ENCODE assay signal across 19 cellular contexts in the genomic region with DNA sequence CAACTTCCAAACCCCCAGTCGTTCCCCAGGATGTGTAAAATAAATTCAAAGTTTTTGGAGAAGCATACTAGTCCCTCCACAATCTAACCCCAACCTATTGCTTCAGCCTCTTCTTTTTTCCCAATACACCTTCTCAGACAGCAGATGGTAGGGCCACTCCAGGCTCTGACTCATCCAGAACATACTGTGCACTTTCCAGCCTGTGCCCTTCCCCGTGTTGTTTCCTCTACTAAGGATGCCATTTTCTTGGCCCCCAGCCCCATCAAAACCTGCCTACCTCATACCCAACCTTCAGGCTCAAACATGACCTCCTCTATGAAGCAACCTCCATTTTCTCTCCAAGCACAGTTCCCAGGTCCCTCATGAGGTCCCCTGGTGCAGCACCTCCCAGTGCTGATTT.
DNase-seq lines count a peak whose midpoint lies in the region; ATAC-seq and TF ChIP-seq lines count a peak whose summit lies in the region.
"Had no signal": no experiment of that assay in that cellular context is flagged by ENCODE, and none has a peak within 500 bp of the region (broad histone marks: within the 10 kb centered on the region; RNA-seq: fewer than 3 reads in every experiment).

No MANE protein-coding gene starts in this region.

- CTCF ChIA-PET in activated CD8-positive, alpha-beta T cell treated with anti-CD3 and anti-CD28 coated beads, Interleukin-2, amount 10 ng/mL, durations not matched to agents 7 days and 5 days (lab: Charles Lee), result no interaction called here
- CTCF ChIA-PET in activated CD8-positive, alpha-beta T cell treated with anti-CD3 and anti-CD28 coated beads for 36 hours (lab: Charles Lee), result no interaction called here

- H3K36me3 Mint-ChIP-seq in activated CD8-positive, alpha-beta T cell treated with anti-CD3 and anti-CD28 coated beads, Interleukin-2, amount 10 ng/mL, durations not matched to agents 7 days and 5 days (ENCODE audit: low read depth), result no peaks in the 10 kb centered on the region
- no peaks in the 10 kb centered on the region for H3K36me3 Mint-ChIP-seq in activated CD8-positive, alpha-beta T cell treated with anti-CD3 and anti-CD28 coated beads for 36 hours (ENCODE audit: low read depth)
- H3K36me3 Mint-ChIP-seq: CD4-positive, CD25-positive, alpha-beta regulatory T cell; CD8-positive, alpha-beta memory T cell; IgD-negative memory B cell had no signal

- H3K9ac ChIP-seq in smooth muscle cell (ENCODE audit: low read depth), result no peak overlapping the region

- no peak overlapping the region for H3K4me3 Mint-ChIP-seq in activated CD8-positive, alpha-beta T cell treated with anti-CD3 and anti-CD28 coated beads, Interleukin-2, amount 10 ng/mL, durations not matched to agents 7 days and 5 days
- no peak overlapping the region for H3K4me3 Mint-ChIP-seq in activated CD8-positive, alpha-beta T cell treated with anti-CD3 and anti-CD28 coated beads for 36 hours
- H3K4me3 Mint-ChIP-seq: CD4-positive, CD25-positive, alpha-beta regulatory T cell; CD8-positive, alpha-beta memory T cell; H9 had no signal

- H3K79me2 ChIP-seq in smooth muscle cell (ENCODE audit: low read depth), result no peaks in the 10 kb centered on the region

- H3K4me1 ChIP-seq in SJCRH30 (peaks cover 51% of the 10 kb centered on the region), smooth muscle cell (ENCODE audit: low read depth) (no peaks in the 10 kb centered on the region)
- H3K4me1 ChIP-seq: BE2C had no signal

- DNase-seq in activated CD8-positive, alpha-beta T cell treated with anti-CD3 and anti-CD28 coated beads, Interleukin-2, amount 10 ng/mL, durations not matched to agents 7 days and 5 days, result no peak
- DNase-seq in activated CD8-positive, alpha-beta T cell treated with anti-CD3 and anti-CD28 coated beads for 36 hours, result no peak
- peak; percentile 72 for DNase-seq in NCI-H446 treated with DMSO at 0.1 percent for 48 hours (lab: John Stamatoyannopoulos, UW)
- DNase-seq in SJCRH30, result no peak
- no peak for DNase-seq in smooth muscle cell (lab: John Stamatoyannopoulos, UW; ENCODE audit: unreplicated experiment)
- DNase-seq: ACHN; BE2C; C1 segment of cervical spinal cord; CD4-positive, CD25-positive, alpha-beta regulatory T cell; CD8-positive, alpha-beta memory T cell; COR-L47; DMS 273 treated with DMSO at 0.1 percent for 48 hours; DMS79; GDM1; H9 had no signal

- POLR2A ChIA-PET in activated CD8-positive, alpha-beta T cell treated with anti-CD3 and anti-CD28 coated beads, Interleukin-2, amount 10 ng/mL, durations not matched to agents 7 days and 5 days (lab: Charles Lee), result no interaction called here
- POLR2A ChIA-PET in activated CD8-positive, alpha-beta T cell treated with anti-CD3 and anti-CD28 coated beads for 36 hours (lab: Charles Lee), result interaction anchor here (1.0 kb wide), 1 partner anchor 16 kb away, joined by 3 read pairs; no protein-coding TSS in a partner anchor

- no peak overlapping the region for H2AFZ ChIP-seq in smooth muscle cell (ENCODE audit: low read depth)

- H3F3A ChIP-seq in smooth muscle cell (ENCODE audit: low read depth), result no peaks in the 10 kb centered on the region

- H3K9me3 ChIP-seq in SJCRH30 (replicated peaks), result peaks cover 3% of the 10 kb centered on the region; the same call in 1 of the 2 replicates
- no peaks in the 10 kb centered on the region for H3K9me3 ChIP-seq in smooth muscle cell (replicated peaks; ENCODE audit: low read depth)
- H3K9me3 ChIP-seq: BE2C had no signal

- H4K20me1 ChIP-seq in smooth muscle cell (ENCODE audit: low read depth), result no peaks in the 10 kb centered on the region

- H3K9me3 Mint-ChIP-seq in activated CD8-positive, alpha-beta T cell treated with anti-CD3 and anti-CD28 coated beads, Interleukin-2, amount 10 ng/mL, durations not matched to agents 7 days and 5 days (ENCODE audit: insufficient read depth), result no peaks in the 10 kb centered on the region
- no peaks in the 10 kb centered on the region for H3K9me3 Mint-ChIP-seq in activated CD8-positive, alpha-beta T cell treated with anti-CD3 and anti-CD28 coated beads for 36 hours
- H3K9me3 Mint-ChIP-seq: CD4-positive, CD25-positive, alpha-beta regulatory T cell; CD8-positive, alpha-beta memory T cell; H9; IgD-negative memory B cell had no signal

- peak overlapping the region; percentile 9 for H3K27ac Mint-ChIP-seq in activated CD8-positive, alpha-beta T cell treated with anti-CD3 and anti-CD28 coated beads, Interleukin-2, amount 10 ng/mL, durations not matched to agents 7 days and 5 days
- no peak overlapping the region for H3K27ac Mint-ChIP-seq in activated CD8-positive, alpha-beta T cell treated with anti-CD3 and anti-CD28 coated beads for 36 hours
- H3K27ac Mint-ChIP-seq: CD8-positive, alpha-beta memory T cell; H9 had no signal

- no peak for ATAC-seq in activated CD8-positive, alpha-beta T cell treated with anti-CD3 and anti-CD28 coated beads, Interleukin-2, amount 10 ng/mL, durations not matched to agents 7 days and 5 days
- ATAC-seq in activated CD8-positive, alpha-beta T cell treated with anti-CD3 and anti-CD28 coated beads for 36 hours, result no peak
- ATAC-seq in esophagus mucosa, result peak; percentile 63
- ATAC-seq in HG03196 (IDR thresholded peaks at IDR 0.05; ENCODE audit: unreplicated experiment), result no peak
- ATAC-seq: HepG2 had no signal

- 93% methylated on average over 2 of the region's 2 CpGs for WGBS in smooth muscle cell (ENCODE audit: low lambda C conversion rate)

- intact Hi-C loops in activated CD8-positive, alpha-beta T cell treated with anti-CD3 and anti-CD28 coated beads for 36 hours (cut with micrococcal nuclease), result loop anchor here (10.0 kb wide), 1 partner anchor 671 kb away; a partner anchor contains a TSS

- H3K27me3 Mint-ChIP-seq in activated CD8-positive, alpha-beta T cell treated with anti-CD3 and anti-CD28 coated beads, Interleukin-2, amount 10 ng/mL, durations not matched to agents 7 days and 5 days (ENCODE audit: low read depth), result no peaks in the 10 kb centered on the region
- no peaks in the 10 kb centered on the region for H3K27me3 Mint-ChIP-seq in activated CD8-positive, alpha-beta T cell treated with anti-CD3 and anti-CD28 coated beads for 36 hours
- H3K27me3 Mint-ChIP-seq: CD4-positive, CD25-positive, alpha-beta regulatory T cell; CD8-positive, alpha-beta memory T cell; IgD-negative memory B cell had no signal

- no peak overlapping the region for H3K4me3 ChIP-seq in SJCRH30
- H3K4me3 ChIP-seq in smooth muscle cell, result no peak overlapping the region

- peaks cover 37% of the 10 kb centered on the region for H3K4me1 Mint-ChIP-seq in activated CD8-positive, alpha-beta T cell treated with anti-CD3 and anti-CD28 coated beads, Interleukin-2, amount 10 ng/mL, durations not matched to agents 7 days and 5 days (ENCODE audit: low read depth)
- peaks cover 40% of the 10 kb centered on the region for H3K4me1 Mint-ChIP-seq in activated CD8-positive, alpha-beta T cell treated with anti-CD3 and anti-CD28 coated beads for 36 hours (ENCODE audit: low read depth)

- no peaks in the 10 kb centered on the region for H3K36me3 ChIP-seq in SJCRH30
- H3K36me3 ChIP-seq in smooth muscle cell (ENCODE audit: low read depth), result no peaks in the 10 kb centered on the region
- H3K36me3 ChIP-seq: BE2C had no signal

- H3K27me3 ChIP-seq in SJCRH30, result no peaks in the 10 kb centered on the region
- H3K27me3 ChIP-seq in smooth muscle cell (ENCODE audit: low read depth), result no peaks in the 10 kb centered on the region
- H3K27me3 ChIP-seq: BE2C had no signal

- TF ChIP-seq CTCF in activated CD8-positive, alpha-beta T cell treated with anti-CD3 and anti-CD28 coated beads for 36 hours (IDR thresholded peaks at IDR 0.05), result no peak
- no peak for TF ChIP-seq CTCF in smooth muscle cell (IDR thresholded peaks at IDR 0.05; ENCODE audit: borderline replicate concordance, insufficient read depth, poor library complexity, severe bottlenecking)

- peak overlapping the region; percentile 99; the same call in 1 of the 2 replicates for H3K27ac ChIP-seq in SJCRH30
- H3K27ac ChIP-seq in smooth muscle cell (ENCODE audit: low read depth), result no peak overlapping the region

- no peak overlapping the region for H3K4me2 ChIP-seq in smooth muscle cell
